1 cellular context compared by ENCODE assay signal in the genomic region with DNA sequence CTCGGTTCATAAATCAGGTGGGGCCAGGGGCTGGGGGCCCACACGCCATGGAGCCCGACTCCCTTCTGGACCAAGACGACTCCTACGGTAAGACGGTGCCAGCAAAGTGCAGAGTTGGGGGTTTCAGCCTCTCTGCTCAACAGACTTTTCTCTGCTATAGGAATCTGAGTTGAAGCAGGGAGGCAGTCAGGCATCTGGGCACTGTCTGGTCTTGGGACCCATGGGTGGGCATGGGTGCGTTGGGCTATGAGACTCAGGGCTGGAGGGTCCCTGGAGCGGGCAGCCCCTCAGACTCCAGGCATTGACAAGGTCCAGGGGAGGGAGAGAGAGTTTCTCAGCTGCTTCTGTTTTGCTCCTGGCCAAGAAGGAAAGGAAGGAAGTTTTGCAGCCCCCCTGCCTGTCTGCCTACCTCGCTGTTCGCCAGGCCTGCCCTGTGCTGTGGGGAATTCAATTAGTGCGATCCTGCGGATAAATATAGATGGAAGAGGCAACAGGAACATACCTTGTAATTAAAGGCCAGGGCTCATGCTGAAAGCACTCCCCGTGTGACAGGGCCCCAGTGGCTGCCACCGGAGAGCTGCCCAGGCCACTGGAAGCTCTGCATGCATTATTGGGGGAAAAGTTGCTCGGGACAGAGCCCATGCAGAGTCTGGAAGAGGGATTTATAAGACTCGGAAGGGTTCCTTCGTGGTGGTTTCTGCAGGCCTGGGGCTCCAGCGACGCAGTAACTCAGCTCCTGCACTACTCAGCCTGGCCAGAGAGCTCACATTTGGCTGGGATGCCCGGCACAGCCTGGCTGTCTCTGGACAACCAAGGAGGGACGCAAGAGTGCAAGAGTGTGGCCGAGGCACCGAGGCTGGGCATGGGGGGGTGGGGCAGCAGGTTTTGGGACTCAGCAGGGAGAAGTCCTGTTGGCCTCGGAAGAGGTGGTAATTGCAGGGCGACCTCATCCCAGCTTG.
TF ChIP-seq lines count a peak whose summit lies in the region.

No MANE protein-coding gene starts in this region.

TF ChIP-seq in SK-N-SH, 30 proteins besides CTCF, POLR2A, EP300 and RAD21 (continued from another document):
- TF ChIP-seq, protein P1, sequence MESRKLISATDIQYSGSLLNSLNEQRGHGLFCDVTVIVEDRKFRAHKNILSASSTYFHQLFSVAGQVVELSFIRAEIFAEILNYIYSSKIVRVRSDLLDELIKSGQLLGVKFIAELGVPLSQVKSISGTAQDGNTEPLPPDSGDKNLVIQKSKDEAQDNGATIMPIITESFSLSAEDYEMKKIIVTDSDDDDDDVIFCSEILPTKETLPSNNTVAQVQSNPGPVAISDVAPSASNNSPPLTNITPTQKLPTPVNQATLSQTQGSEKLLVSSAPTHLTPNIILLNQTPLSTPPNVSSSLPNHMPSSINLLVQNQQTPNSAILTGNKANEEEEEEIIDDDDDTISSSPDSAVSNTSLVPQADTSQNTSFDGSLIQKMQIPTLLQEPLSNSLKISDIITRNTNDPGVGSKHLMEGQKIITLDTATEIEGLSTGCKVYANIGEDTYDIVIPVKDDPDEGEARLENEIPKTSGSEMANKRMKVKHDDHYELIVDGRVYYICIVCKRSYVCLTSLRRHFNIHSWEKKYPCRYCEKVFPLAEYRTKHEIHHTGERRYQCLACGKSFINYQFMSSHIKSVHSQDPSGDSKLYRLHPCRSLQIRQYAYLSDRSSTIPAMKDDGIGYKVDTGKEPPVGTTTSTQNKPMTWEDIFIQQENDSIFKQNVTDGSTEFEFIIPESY (IDR thresholded peaks at IDR 0.05; ENCODE audit: borderline replicate concordance, low read depth): no peak
- TF ChIP-seq JUND (IDR thresholded peaks at IDR 0.05) (no peak), RCOR1 (IDR thresholded peaks at IDR 0.05; ENCODE audit: low read length) (peak; percentile 98), GABPA (IDR thresholded peaks at IDR 0.05; ENCODE audit: low read depth) (no peak), TCF12 (IDR thresholded peaks at IDR 0.05) (peak; percentile 56; the same call in 1 of the 2 replicates), FOXM1 (IDR thresholded peaks at IDR 0.05; ENCODE audit: low read depth) (no peak), POLR2AphosphoS5 (IDR thresholded peaks at IDR 0.05; ENCODE audit: low read depth, low read length) (no peak), RXRA (IDR thresholded peaks at IDR 0.05; ENCODE audit: borderline replicate concordance, low read depth) (no peak), RFX5 (IDR thresholded peaks at IDR 0.05; ENCODE audit: low read length) (0 out of 2 replicates have a peak, but pooled peaks have one; percentile 19), MXI1 (IDR thresholded peaks at IDR 0.05; ENCODE audit: low read depth, low read length) (peak; percentile 87), NFIC (IDR thresholded peaks at IDR 0.05; ENCODE audit: borderline replicate concordance) (0 out of 2 replicates have a peak, but pooled peaks have one; percentile 9), SIN3A (IDR thresholded peaks at IDR 0.05; ENCODE audit: borderline replicate concordance, low read depth, low read length) (no peak), GATA2 (CRISPR knock-in tag; IDR thresholded peaks at IDR 0.05) (peak; percentile 97), CHD2 (IDR thresholded peaks at IDR 0.05; ENCODE audit: low read length, partially characterized antibody) (peak; percentile 84)
- TF ChIP-seq, protein P2, sequence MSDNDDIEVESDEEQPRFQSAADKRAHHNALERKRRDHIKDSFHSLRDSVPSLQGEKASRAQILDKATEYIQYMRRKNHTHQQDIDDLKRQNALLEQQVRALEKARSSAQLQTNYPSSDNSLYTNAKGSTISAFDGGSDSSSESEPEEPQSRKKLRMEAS (IDR thresholded peaks at IDR 0.05; ENCODE audit: low read depth): 0 out of 2 replicates have a peak, but pooled peaks have one; percentile 29
- TF ChIP-seq, protein P3, sequence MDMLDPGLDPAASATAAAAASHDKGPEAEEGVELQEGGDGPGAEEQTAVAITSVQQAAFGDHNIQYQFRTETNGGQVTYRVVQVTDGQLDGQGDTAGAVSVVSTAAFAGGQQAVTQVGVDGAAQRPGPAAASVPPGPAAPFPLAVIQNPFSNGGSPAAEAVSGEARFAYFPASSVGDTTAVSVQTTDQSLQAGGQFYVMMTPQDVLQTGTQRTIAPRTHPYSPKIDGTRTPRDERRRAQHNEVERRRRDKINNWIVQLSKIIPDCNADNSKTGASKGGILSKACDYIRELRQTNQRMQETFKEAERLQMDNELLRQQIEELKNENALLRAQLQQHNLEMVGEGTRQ (IDR thresholded peaks at IDR 0.05; ENCODE audit: borderline replicate concordance, low read depth, low read length): no peak
TF ChIP-seq in SK-N-SH: peak in this region for 10.
